ENCODE assay signal across 1 cellular context in the genomic region with DNA sequence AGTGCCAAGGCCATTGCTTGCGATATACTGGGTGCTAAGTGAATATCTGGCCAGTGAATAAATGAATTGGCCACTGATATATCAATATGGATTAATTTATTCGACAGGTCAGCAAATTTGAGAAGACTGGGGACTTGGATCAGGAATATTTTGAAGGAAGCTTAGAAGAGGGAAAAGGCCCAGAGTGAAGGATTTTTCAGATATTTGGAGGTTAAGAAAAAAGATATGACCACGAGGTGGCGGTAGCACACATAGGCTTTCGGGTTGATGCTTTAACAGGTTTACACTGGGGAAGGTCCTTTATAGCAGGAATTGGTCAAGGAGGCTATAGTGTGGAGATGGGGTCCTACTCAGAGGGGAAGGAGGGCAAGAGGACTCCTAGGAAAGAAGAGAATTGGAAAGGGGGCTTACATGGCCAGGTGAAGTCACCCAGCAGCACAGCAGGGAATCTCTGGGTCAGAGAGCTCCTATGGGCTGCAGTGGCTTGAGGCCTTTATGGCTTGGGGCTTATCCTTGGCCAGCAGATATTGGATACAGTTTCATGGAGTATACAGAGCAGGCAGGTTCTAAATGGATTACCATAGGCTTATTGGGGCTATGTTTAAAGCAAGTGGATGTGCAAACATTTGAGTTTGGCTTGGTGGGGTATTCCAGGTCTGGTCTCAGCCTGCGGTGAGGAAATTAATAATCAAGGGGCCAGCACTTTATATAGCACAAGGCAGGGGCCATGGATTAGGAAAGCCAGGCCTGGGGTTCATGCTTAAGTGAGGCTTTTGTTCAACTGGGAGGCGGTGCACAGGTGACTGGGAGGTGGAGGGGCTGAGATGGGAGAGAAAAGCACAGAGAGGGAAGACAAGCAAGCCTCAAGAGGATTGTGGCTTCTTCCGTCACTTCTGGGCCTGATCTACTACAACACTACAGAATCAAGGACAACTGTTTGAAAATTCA.
TF ChIP-seq lines count a peak whose summit lies in the region.

No MANE protein-coding gene starts in this region.

TF ChIP-seq in endothelial cell of umbilical vein, 7 proteins besides CTCF, POLR2A, EP300 and RAD21 (continued from another document):
- TF ChIP-seq MAX (IDR thresholded peaks at IDR 0.05; ENCODE audit: insufficient read depth, insufficient read length), result no peak
